In the genomic region with DNA sequence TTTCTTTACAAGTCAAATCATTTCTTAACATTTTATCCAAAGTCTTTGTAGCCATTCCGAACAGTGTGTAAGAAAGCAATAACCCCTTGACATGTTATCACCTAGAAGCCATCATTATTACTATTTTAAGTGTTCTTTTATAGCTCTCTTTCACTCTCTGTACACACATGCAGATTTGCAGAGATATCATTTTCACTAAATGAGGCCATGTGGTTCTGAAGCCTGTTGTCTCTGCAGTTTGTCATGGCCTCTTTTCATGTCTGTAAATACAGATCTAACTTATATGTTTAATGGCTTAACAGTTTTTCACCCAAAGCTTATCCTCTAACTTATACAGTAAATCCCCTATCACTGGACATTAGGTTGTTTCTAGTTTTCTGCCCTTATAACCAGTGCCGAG, we compare ENCODE assay signal across 23 cellular contexts.
"Had no signal": no experiment of that assay in that cellular context is flagged by ENCODE, and none has a peak within 500 bp of the region (broad histone marks: within the 10 kb centered on the region; RNA-seq: fewer than 3 reads in every experiment).

No MANE protein-coding gene starts in this region.

- H3K4me1 ChIP-seq: foreskin keratinocyte, gastroesophageal sphincter, heart left ventricle, left lung, parathyroid adenoma, right lobe of liver, transverse colon had no signal

- H3K27me3 ChIP-seq: foreskin keratinocyte, heart left ventricle, right lobe of liver had no signal

- H3K4me3 ChIP-seq: dorsolateral prefrontal cortex, gastroesophageal sphincter, heart left ventricle, hepatocyte, left lung, mucosa of descending colon, right lobe of liver, transverse colon had no signal

- H3K9me3 ChIP-seq: gastroesophageal sphincter, heart left ventricle, left lung, mucosa of descending colon, neutrophil, right lobe of liver, transverse colon had no signal

- H3K27ac ChIP-seq: dorsolateral prefrontal cortex, epithelial cell of prostate, foreskin keratinocyte, gastroesophageal sphincter, heart left ventricle, hepatocyte, left lung, neutrophil, parathyroid adenoma, right lobe of liver, transverse colon had no signal

- DNase-seq: dorsolateral prefrontal cortex; effector CD4-positive, alpha-beta T cell; endodermal cell; foreskin keratinocyte; heart left ventricle; kidney; left lung; mesenchymal stem cell; mucosa of descending colon; naive B cell; right lobe of liver; small intestine; stimulated activated CD4-positive, alpha-beta T cell treated with anti-CD3 and anti-CD28 coated beads, Interleukin-15, amount 100 ng/mL, for 24 hours; stimulated activated CD4-positive, alpha-beta T cell treated with anti-CD3 and anti-CD28 coated beads, Interleukin-2, amount 100 ng/mL, for 48 hours; stimulated activated naive B cell treated with anti-CD40 and anti-IgM and Interleukin-4, amounts not matched to agents 10 μg/mL and 1 μg/mL and 100 μg/mL, for 72 hours; transverse colon had no signal

- H3K36me3 ChIP-seq: gastroesophageal sphincter, left lung, neutrophil, right lobe of liver, transverse colon had no signal

- ATAC-seq: esophagus mucosa; foreskin keratinocyte; gastroesophageal sphincter; heart left ventricle; left lung; mucosa of descending colon; natural killer cell treated with Interleukin-12 subunit alpha and Interleukin-12 subunit beta and Interleukin-15 and Interleukin-18, amount 100 ng/mL, for 72 hours; right lobe of liver; stimulated activated naive B cell treated with anti-CD40 and anti-IgM and Interleukin-4, amounts not matched to agents 10 μg/mL and 1 μg/mL and 100 μg/mL, for 72 hours had no signal
